In the genomic region with DNA sequence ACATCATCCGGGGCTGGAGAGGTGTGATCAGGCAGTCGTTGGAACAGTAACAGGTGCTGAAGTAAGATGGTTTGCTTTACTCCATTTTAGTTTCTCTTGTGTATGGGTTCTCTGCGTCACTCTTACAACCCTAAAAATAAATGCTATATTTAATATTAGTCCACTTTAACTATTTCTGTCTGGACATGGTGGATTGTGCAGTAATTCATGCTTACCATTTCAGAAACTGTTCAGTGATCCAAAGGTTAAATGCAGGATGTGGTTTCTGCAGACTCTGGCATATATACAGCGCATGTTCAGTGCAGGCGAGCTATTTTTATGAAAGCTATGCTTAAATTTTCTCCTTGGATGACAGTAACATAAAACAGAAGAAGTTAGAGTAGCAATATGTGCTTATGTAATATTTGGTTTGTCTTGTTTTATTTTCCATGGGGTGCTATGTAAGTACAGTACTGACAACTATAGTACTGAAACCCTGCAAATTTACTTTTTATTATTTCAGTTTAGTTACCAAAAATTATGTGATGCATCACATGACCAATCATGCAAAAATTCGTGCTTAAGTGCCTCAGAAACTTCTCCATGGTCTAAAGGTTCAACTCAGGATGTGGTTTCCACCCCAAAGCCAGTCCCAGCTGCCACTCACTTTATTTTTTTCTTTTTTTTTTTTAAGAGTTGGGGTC, we compare ENCODE assay signal across 8 cellular contexts. TPM values are rescaled to one million over a fixed set of nuclear protein-coding genes. Genes with fewer than 3 reads are reported as not detected.
A peak's percentile ranks its signal among the peaks of the same experiment; 100 is the strongest.
DNase-seq lines count a peak whose midpoint lies in the region; ATAC-seq, FAIRE-seq and TF ChIP-seq lines count a peak whose summit lies in the region.

No MANE protein-coding gene starts in this region.

- no peak for TF ChIP-seq EP300 in tibial nerve (IDR thresholded peaks at IDR 0.05)

- in situ Hi-C loops in KBM-7 (cut with MboI; ENCODE audit: low pct_unique_long_range_greater_than_20kb, low sequenced_read_pairs): no loop called here

- H3K9me3 ChIP-seq in tibial nerve: peaks cover 0 to 4% (median 0%) of the 10 kb centered on the region in 4 donors

- peaks cover 0 to 12% (median 5%) of the 10 kb centered on the region in 4 donors for H3K4me1 ChIP-seq in tibial nerve

- peak; percentile 50 for FAIRE-seq in GM12892 (lab: Jason Lieb, UNC)

- no peaks in the 10 kb centered on the region for H3K36me3 ChIP-seq in tibial nerve

- intact Hi-C loops in Right ventricle myocardium inferior (cut with DNase I): no loop called here

- ATAC-seq in GM21576 (IDR thresholded peaks at IDR 0.05; ENCODE audit: unreplicated experiment): peak; percentile 67
- no peak for ATAC-seq in Right ventricle myocardium inferior

- H3K4me3 ChIP-seq in coronary artery (peak overlapping the region; percentile 10), tibial nerve (no peak overlapping the region)

- H3K27me3 ChIP-seq in tibial nerve: no peaks in the 10 kb centered on the region

- no peak for TF ChIP-seq CTCF in coronary artery (IDR thresholded peaks at IDR 0.05)
- TF ChIP-seq CTCF in tibial nerve (IDR thresholded peaks at IDR 0.05): no peak

- WGBS in tibial nerve, 2 donors: 48 to 55% methylated on average over 6 of the region's 6 CpGs

- H3K27ac ChIP-seq in coronary artery: no peak overlapping the region
- no peak overlapping the region for H3K27ac ChIP-seq in tibial nerve

- peak; percentile 37 for DNase-seq in GM12892 (ENCODE audit: insufficient read length)
- peak; percentile 70 for DNase-seq in KBM-7
- no peak for DNase-seq in coronary artery (ENCODE audit: low spot score)
- no peak for DNase-seq in islet precursor cell
- no peak for DNase-seq in Right ventricle myocardium inferior (ENCODE audit: missing footprints)
- no peak for DNase-seq in tibial nerve (ENCODE audit: low spot score in 2 of 2)
- no peak for DNase-seq in retina

- TF ChIP-seq POLR2A in GM12892 (IDR thresholded peaks at IDR 0.05; ENCODE audit: low read depth, low read length): no peak
- no peak for TF ChIP-seq POLR2A in tibial nerve (IDR thresholded peaks at IDR 0.05)

RNA-seq across cellular contexts. Expression of gene GRID1, which starts 46.6 kb away (rescaled TPM):
- 0.06 TPM for polyA plus RNA-seq in GM12892 (2012; ENCODE audit: missing spikeins)
- total RNA-seq in Right ventricle myocardium inferior (1.3 TPM), tibial nerve (10 to 100 TPM in 3 of 4 donors, 1 to 10 TPM in 1; 7.7 to 16.3 (median 10.5) TPM)

Comparison
In these comparisons a context has a peak if more than half of its experiments do, and no peak if none do; other contexts are left out.
1. DNase-seq: peak in GM12892 (single experiment) and KBM-7 (single experiment); none in coronary artery (single experiment), islet precursor cell (single experiment), Right ventricle myocardium inferior (single experiment), tibial nerve (0 of 2) and retina (single experiment).